12 cellular contexts compared by ENCODE assay signal in genomic region chr1:37147397-37147831, GRCh38.
"Had no signal": no experiment of that assay in that cellular context is flagged by ENCODE, and none has a peak within 500 bp of the region (broad histone marks: within the 10 kb centered on the region; RNA-seq: fewer than 3 reads in every experiment).

No MANE protein-coding gene starts in this region.

- H3K4me1 ChIP-seq: breast epithelium, parathyroid adenoma had no signal

- DNase-seq: activated CD4-positive, alpha-beta memory T cell treated with anti-CD3 and anti-CD28 coated beads for 36 hours; activated CD4-positive, alpha-beta T cell treated with anti-CD3 and anti-CD28 coated beads for 4 hours; activated effector memory CD4-positive, alpha-beta T cell treated with Interleukin-2 at 50 U/mL for 16 hours; activated T-cell treated with anti-CD3 and anti-CD28 coated beads, Interleukin-2, amount 50 U/mL, for 4 hours; cerebellar nuclear complex; effector CD8-positive, alpha-beta T cell; immature natural killer cell; naive thymus-derived CD4-positive, alpha-beta T cell; stimulated activated naive B cell treated with anti-CD40 and anti-IgM and Interleukin-4, amounts not matched to agents 10 μg/mL and 1 μg/mL and 100 μg/mL, for 72 hours; T-cell had no signal

- H3K27ac ChIP-seq: breast epithelium, parathyroid adenoma had no signal

- H3K4me3 ChIP-seq: breast epithelium had no signal

- H3K9me3 ChIP-seq: breast epithelium had no signal

- H3K36me3 ChIP-seq: breast epithelium had no signal
